31 cellular contexts compared by ENCODE assay signal in the genomic region with DNA sequence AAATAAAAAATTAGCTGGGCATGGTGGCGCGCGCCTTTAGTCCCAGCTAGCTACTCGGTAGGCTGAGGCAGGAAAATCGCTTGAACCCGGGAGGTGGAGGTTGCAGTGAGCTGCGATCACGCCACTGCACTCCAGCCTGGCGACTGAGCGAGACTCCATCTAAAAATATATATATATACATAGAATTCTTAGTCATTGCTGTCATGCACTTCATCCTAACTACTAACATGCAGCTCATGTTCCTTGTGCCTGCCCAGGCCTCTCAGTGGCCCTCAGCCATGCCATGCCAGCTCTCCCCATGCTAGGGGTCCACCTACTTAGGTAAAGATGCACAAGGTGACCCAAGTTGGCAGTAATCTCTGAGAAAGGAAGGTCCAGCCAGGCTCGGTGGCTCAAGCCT.
"Had no signal": no experiment of that assay in that cellular context is flagged by ENCODE, and none has a peak within 500 bp of the region (broad histone marks: within the 10 kb centered on the region; RNA-seq: fewer than 3 reads in every experiment).

No MANE protein-coding gene starts in this region.

- H2AFZ ChIP-seq: neural progenitor cell had no signal

- H3K36me3 ChIP-seq: breast epithelium, neural progenitor cell had no signal

- H3K4me2 ChIP-seq: neural progenitor cell had no signal

- DNase-seq: activated CD4-positive, alpha-beta memory T cell treated with anti-CD3 and anti-CD28 coated beads, Interleukin-2, amount 10 ng/mL, durations not matched to agents 7 days and 5 days; activated CD4-positive, alpha-beta T cell treated with anti-CD3 and anti-CD28 coated beads, Interleukin-2, amount 10 ng/mL, durations not matched to agents 7 days and 5 days; activated CD8-positive, alpha-beta memory T cell treated with anti-CD3 and anti-CD28 coated beads, Interleukin-2, amount 50 U/mL, for 48 hours; activated gamma-delta T cell treated with Interleukin-2 at 50 U/mL for 16 hours; activated naive CD4-positive, alpha-beta T cell treated with anti-CD3 and anti-CD28 coated beads, Interleukin-2, amount 50 U/mL, for 16 hours; activated T-cell treated with anti-CD3 and anti-CD28 coated beads, Interleukin-2, amount 50 U/mL, for 24 hours; central memory CD4-positive, alpha-beta T cell; endodermal cell; foreskin fibroblast; head of caudate nucleus; hippocampal formation; immature natural killer cell; kidney; left colon; mammary epithelial cell; naive thymus-derived CD8-positive, alpha-beta T cell; occipital lobe; right cardiac atrium; stimulated activated CD4-positive, alpha-beta T cell treated with anti-CD3 and anti-CD28 coated beads, Interleukin-4, amount 100 ng/mL, for 1 hour; T-helper 9 cell; tibial artery had no signal

- H3K9ac ChIP-seq: neural progenitor cell had no signal

- H3K4me3 Mint-ChIP-seq: activated CD4-positive, alpha-beta memory T cell treated with anti-CD3 and anti-CD28 coated beads, Interleukin-2, amount 10 ng/mL, durations not matched to agents 7 days and 5 days; activated CD4-positive, alpha-beta T cell treated with anti-CD3 and anti-CD28 coated beads, Interleukin-2, amount 10 ng/mL, durations not matched to agents 7 days and 5 days; activated T-cell treated with anti-CD3 and anti-CD28 coated beads, Interleukin-2, amount 50 U/mL, for 24 hours; activated T-helper 17 cell treated with anti-CD3 and anti-CD28 coated beads, Interleukin-2, amount 50 U/mL, for 72 hours; dendritic cell treated with granulocyte-macrophage colony-stimulating factor and Interleukin-4, amounts not matched to agents 40 ng/mL and 50 ng/mL, for 4 days; endodermal cell; immature natural killer cell; mesothelial cell of epicardium had no signal

- ATAC-seq: activated CD4-positive, CD25-positive, alpha-beta regulatory T cell treated with anti-CD3 and anti-CD28 coated beads, Interleukin-2, amount 50 U/mL, for 24 hours; activated T-helper 17 cell treated with anti-CD3 and anti-CD28 coated beads, Interleukin-2, amount 50 U/mL, for 72 hours; esophagus mucosa; naive thymus-derived CD8-positive, alpha-beta T cell; right cardiac atrium had no signal

- H3K27me3 Mint-ChIP-seq: activated CD4-positive, alpha-beta memory T cell treated with anti-CD3 and anti-CD28 coated beads, Interleukin-2, amount 10 ng/mL, durations not matched to agents 7 days and 5 days; activated CD4-positive, alpha-beta T cell treated with anti-CD3 and anti-CD28 coated beads, Interleukin-2, amount 10 ng/mL, durations not matched to agents 7 days and 5 days; activated T-cell treated with anti-CD3 and anti-CD28 coated beads, Interleukin-2, amount 50 U/mL, for 24 hours; activated T-helper 17 cell treated with anti-CD3 and anti-CD28 coated beads, Interleukin-2, amount 50 U/mL, for 72 hours; dendritic cell treated with granulocyte-macrophage colony-stimulating factor and Interleukin-4, amounts not matched to agents 40 ng/mL and 50 ng/mL, for 4 days; naive thymus-derived CD8-positive, alpha-beta T cell had no signal

- H3K4me3 ChIP-seq: breast epithelium, neural progenitor cell, suprapubic skin, tibial artery had no signal

- H3K9me3 Mint-ChIP-seq: activated CD4-positive, alpha-beta memory T cell treated with anti-CD3 and anti-CD28 coated beads, Interleukin-2, amount 10 ng/mL, durations not matched to agents 7 days and 5 days; activated CD4-positive, alpha-beta T cell treated with anti-CD3 and anti-CD28 coated beads, Interleukin-2, amount 10 ng/mL, durations not matched to agents 7 days and 5 days; activated T-cell treated with anti-CD3 and anti-CD28 coated beads, Interleukin-2, amount 50 U/mL, for 24 hours; activated T-helper 17 cell treated with anti-CD3 and anti-CD28 coated beads, Interleukin-2, amount 50 U/mL, for 72 hours; dendritic cell treated with granulocyte-macrophage colony-stimulating factor and Interleukin-4, amounts not matched to agents 40 ng/mL and 50 ng/mL, for 4 days; endodermal cell; immature natural killer cell; mesothelial cell of epicardium; naive thymus-derived CD8-positive, alpha-beta T cell; neural progenitor cell; T-helper 1 cell treated with Interleukin-12 subunit alpha and Interleukin-12 subunit beta and Interleukin-4 antibody, amounts not matched to agents 30 μg/mL and 1 μg/mL, for 36 hours had no signal

- H3K27me3 ChIP-seq: breast epithelium, neural progenitor cell, suprapubic skin, tibial artery had no signal

- H3K9me3 ChIP-seq: breast epithelium, suprapubic skin, tibial artery had no signal

- H3K27ac ChIP-seq: breast epithelium, neural progenitor cell, suprapubic skin, tibial artery had no signal

- FAIRE-seq: kidney, TTC549 had no signal
